8 cellular contexts compared by ENCODE assay signal in genomic region chr12:64626588-64626987, GRCh38. TPM values are rescaled to one million over a fixed set of nuclear protein-coding genes. Genes with fewer than 3 reads are reported as not detected.
A peak's percentile ranks its signal among the peaks of the same experiment; 100 is the strongest.
DNase-seq lines count a peak whose midpoint lies in the region; ATAC-seq, FAIRE-seq and TF ChIP-seq lines count a peak whose summit lies in the region.
"Not testable (repeated sequence)": the region's sequence is repeated elsewhere in the genome, so short reads cannot be mapped to it uniquely, and the experiment has no call there.

No MANE protein-coding gene starts in this region.

- not testable (repeated sequence) for H3K36me3 ChIP-seq in HEK293 (ENCODE audit: control insufficient read depth in 2 of 2, insufficient read depth in 1 of 2, low read length in 2 of 2); ascending aorta; endothelial cell of umbilical vein (ENCODE audit: control insufficient read depth in 2 of 2, extremely low read depth in 1 of 2, insufficient read depth in 2 of 2, low read length in 2 of 2); HepG2 (replicated peaks in 1 of 2; ENCODE audit: control insufficient read depth in 1 of 2, insufficient read depth in 2 of 2, low read length in 2 of 2); thoracic aorta

- POLR2A ChIA-PET in AG04450 (lab: Yijun Ruan, JAX) (interaction anchor here (0.7 kb wide), 1 partner anchor 29 kb away, joined by 3 read pairs; no protein-coding TSS in a partner anchor), HEK293 (lab: Yijun Ruan, JAX) (interaction anchor here (0.6 kb wide), 1 partner anchor 12 kb away, joined by 3 read pairs; no protein-coding TSS in a partner anchor), HepG2 (lab: Yijun Ruan, JAX) (interaction anchor here (1.9 kb wide), 1 partner anchor 16 kb away, joined by 23 read pairs; the partner anchor contains the start of gene RASSF3)
- POLR2A ChIA-PET in endothelial cell of umbilical vein (lab: Charles Lee): not testable (repeated sequence)

- not testable (repeated sequence) for TF ChIP-seq CTCF in AG04450 (IDR thresholded peaks at IDR 0.05; ENCODE audit: low read depth, low read length); HEK293 (tag by site-specific recombination; IDR thresholded peaks at IDR 0.05); ascending aorta (IDR thresholded peaks at IDR 0.05); endothelial cell of umbilical vein (IDR thresholded peaks at IDR 0.05; ENCODE audit: extremely low read depth in 1 of 2, insufficient read depth in 1 of 2, low read depth in 1 of 2, low read length in 2 of 2); HepG2 (CRISPR knock-in tag; IDR thresholded peaks at IDR 0.05); osteocyte (IDR thresholded peaks at IDR 0.05); thoracic aorta (IDR thresholded peaks at IDR 0.05)

- intact Hi-C loops in ascending aorta (cut with DNase I); endothelial cell of umbilical vein (cut with micrococcal nuclease): not testable (repeated sequence)
- intact Hi-C loops in HepG2 (cut with micrococcal nuclease; ENCODE audit: unreplicated experiment): loop anchor here (5.0 kb wide), 1 partner anchor 41 kb away; no protein-coding TSS in a partner anchor

- H3K4me3 ChIP-seq in AG04450 (ENCODE audit: low read depth, low read length); HEK293 (ENCODE audit: low read depth, low read length); ascending aorta; endothelial cell of umbilical vein (replicated peaks in 1 of 3; ENCODE audit: insufficient read depth in 1 of 3, low read depth in 1 of 3, low read length in 3 of 3); HepG2 (replicated peaks in 1 of 3; ENCODE audit: insufficient read depth in 1 of 3, low read depth in 2 of 3, low read length in 3 of 3); thoracic aorta: not testable (repeated sequence)

- TF ChIP-seq POLR2A in endothelial cell of umbilical vein (IDR thresholded peaks at IDR 0.05; ENCODE audit: low read depth, low read length); HepG2 (IDR thresholded peaks at IDR 0.05; ENCODE audit: insufficient read depth in 1 of 2, low read depth in 2 of 2, low read length in 2 of 2): not testable (repeated sequence)

- dilution Hi-C loops in endothelial cell of umbilical vein (cut with MboI; ENCODE audit: extremely low pct_ligation_motif_present, low sequenced_read_pairs): not testable (repeated sequence)

- not testable (repeated sequence) for H3K9me3 Mint-ChIP-seq in osteocyte (ENCODE audit: unreplicated experiment)

- WGBS in HepG2 (ENCODE audit: low lambda C conversion rate): 83% methylated on average over 1 of the region's 1 CpG

- not testable (repeated sequence) for H3K27me3 ChIP-seq in AG04450 (ENCODE audit: control insufficient read depth, insufficient read depth, low read length); ascending aorta; endothelial cell of umbilical vein (ENCODE audit: control insufficient read depth in 2 of 2, insufficient read depth in 2 of 2, low read length in 2 of 2); HepG2 (ENCODE audit: control insufficient read depth in 1 of 2, insufficient read depth in 2 of 2, low read length in 2 of 2); thoracic aorta (replicated peaks; ENCODE audit: insufficient read depth)

- peak overlapping the region; percentile 54 for H3K4me2 ChIP-seq in endothelial cell of umbilical vein (ENCODE audit: insufficient read depth, low read length)
- H3K4me2 ChIP-seq in HepG2 (ENCODE audit: low read depth, low read length): not testable (repeated sequence)

- not testable (repeated sequence) for H3K9me1 ChIP-seq in endothelial cell of umbilical vein (replicated peaks; ENCODE audit: control insufficient read depth, extremely low read depth, insufficient read depth, low read length)

- H3K4me3 Mint-ChIP-seq in T-helper 17 cell; osteocyte (ENCODE audit: unreplicated experiment): not testable (repeated sequence)

- H3K79me2 ChIP-seq in endothelial cell of umbilical vein (ENCODE audit: control insufficient read depth, insufficient read depth, low read length) (peaks cover 79% of the 10 kb centered on the region), HepG2 (ENCODE audit: insufficient read depth, low read length) (peaks cover 68% of the 10 kb centered on the region)

- CTCF ChIA-PET in AG04450 (lab: Charles Lee): interaction anchor here (1.3 kb wide), 1 partner anchor 77 kb away, joined by 6 read pairs; no protein-coding TSS in a partner anchor
- CTCF ChIA-PET in HEK293 (lab: Yijun Ruan, JAX): interaction anchor here (0.6 to 0.8 kb wide), 3 partner anchors 9 to 767 kb away, joined by 3 to 5 read pairs (median 5); no protein-coding TSS in a partner anchor
- CTCF ChIA-PET in endothelial cell of umbilical vein (lab: Charles Lee): interaction anchor here (0.7 to 2.7 kb wide), 7 partner anchors 15 to 77 kb away, joined by 3 to 12 read pairs (median 5); no protein-coding TSS in a partner anchor
- CTCF ChIA-PET in HepG2 (lab: Yijun Ruan, JAX; ENCODE audit: low intra/inter-chr PET ratio, low total read pairs): not testable (repeated sequence)

- not testable (repeated sequence) for H4K20me1 ChIP-seq in endothelial cell of umbilical vein (replicated peaks; ENCODE audit: control insufficient read depth, extremely low read depth, insufficient read depth, low read length); HepG2 (ENCODE audit: insufficient read depth, low read length)

- not testable (repeated sequence) for ATAC-seq in T-helper 17 cell; HepG2; thoracic aorta (ENCODE audit: insufficient number of reproducible peaks, low FRiP score, low read depth)

- TF ChIP-seq EP300 in HepG2 (IDR thresholded peaks at IDR 0.05; ENCODE audit: low read depth in 2 of 2, low read length in 2 of 2); HepG2 (CRISPR knock-in tag; IDR thresholded peaks at IDR 0.05; ENCODE audit: borderline replicate concordance): not testable (repeated sequence)

- not testable (repeated sequence) for H3K4me1 ChIP-seq in HEK293 (ENCODE audit: control insufficient read depth, insufficient read depth, low read length)
- peaks cover 18 to 70% of the 10 kb centered on the region in 2 donors for H3K4me1 ChIP-seq in ascending aorta
- peaks cover 61% of the 10 kb centered on the region for H3K4me1 ChIP-seq in endothelial cell of umbilical vein (ENCODE audit: control insufficient read depth, extremely low read depth, insufficient read depth, low read length)
- peaks cover 38% of the 10 kb centered on the region for H3K4me1 ChIP-seq in HepG2 (ENCODE audit: insufficient read depth, low read length)
- H3K4me1 ChIP-seq in thoracic aorta (ENCODE audit: control insufficient read depth in 1 of 2, low read depth in 2 of 2): peaks cover 64 to 99% of the 10 kb centered on the region in 2 donors

- not testable (repeated sequence) for FAIRE-seq in endothelial cell of umbilical vein (lab: Jason Lieb, UNC); HepG2 (lab: Jason Lieb, UNC)

- not testable (repeated sequence) for BruUV-seq in endothelial cell of umbilical vein (replicated peaks; lab: Mats Ljungman, UMichigan); HepG2 (replicated peaks; lab: Mats Ljungman, UMichigan)

- H3K4me1 Mint-ChIP-seq in T-helper 17 cell (peaks cover 45% of the 10 kb centered on the region), osteocyte (ENCODE audit: unreplicated experiment) (peaks cover 49% of the 10 kb centered on the region)

- H3K27ac Mint-ChIP-seq in T-helper 17 cell (peak overlapping the region; percentile 78), osteocyte (ENCODE audit: unreplicated experiment) (peak overlapping the region; percentile 58)

- H3K27me3 Mint-ChIP-seq in T-helper 17 cell; osteocyte (ENCODE audit: unreplicated experiment): not testable (repeated sequence)

- H3K36me3 Mint-ChIP-seq in T-helper 17 cell (ENCODE audit: low read depth); osteocyte (ENCODE audit: unreplicated experiment): not testable (repeated sequence)

- peak overlapping the region; percentile 14 for H3K9ac ChIP-seq in endothelial cell of umbilical vein (replicated peaks; ENCODE audit: extremely low read depth, insufficient read depth, low read length)
- not testable (repeated sequence) for H3K9ac ChIP-seq in HepG2 (ENCODE audit: insufficient read depth, low read depth, low read length)

- not testable (repeated sequence) for DNase-seq in AG04450 (ENCODE audit: low read depth, low spot score); T-helper 17 cell; ascending aorta (ENCODE audit: low spot score in 2 of 2); endothelial cell of umbilical vein (ENCODE audit: low read depth, low spot score); HepG2 (ENCODE audit: low spot score); osteocyte (ENCODE audit: extremely low spot score, unreplicated experiment); thoracic aorta (ENCODE audit: low spot score)

- not testable (repeated sequence) for TF ChIP-seq RAD21 in HepG2 (CRISPR knock-in tag; IDR thresholded peaks at IDR 0.05)

- H3K27ac ChIP-seq in AG04450 (ENCODE audit: low read depth, low read length): peak overlapping the region; percentile 97
- not testable (repeated sequence) for H3K27ac ChIP-seq in HEK293 (ENCODE audit: extremely low read depth, low read depth, low read length); HepG2 (ENCODE audit: extremely low read length, insufficient read depth, low read length)
- peak overlapping the region; percentile 89 to 93 for H3K27ac ChIP-seq in ascending aorta
- peak overlapping the region; percentile 89 for H3K27ac ChIP-seq in endothelial cell of umbilical vein (ENCODE audit: insufficient read depth, low read depth, low read length)
- H3K27ac ChIP-seq in thoracic aorta: peak overlapping the region; percentile 80 to 87

- H2AFZ ChIP-seq in endothelial cell of umbilical vein (ENCODE audit: low read depth, low read length); HepG2 (ENCODE audit: low read length): not testable (repeated sequence)

- not testable (repeated sequence) for H3K9me3 ChIP-seq in AG04450 (ENCODE audit: control insufficient read depth, insufficient read depth, low read length); HEK293 (ENCODE audit: control insufficient read depth, insufficient read depth, low read depth, low read length); T-helper 17 cell (ENCODE audit: control insufficient read depth, low read length, poor library complexity, severe bottlenecking); ascending aorta; endothelial cell of umbilical vein (replicated peaks; ENCODE audit: control insufficient read depth, insufficient read depth, low read length); HepG2 (ENCODE audit: low read length); thoracic aorta

- in situ Hi-C loops in HepG2 (cut with HindIII; ENCODE audit: extremely low pct_ligation_motif_present, low pct_unique_long_range_greater_than_20kb): not testable (repeated sequence)

RNA-seq across cellular contexts. Expression of gene RASSF3, which starts 16.3 kb away (rescaled TPM):
- polyA plus RNA-seq in AG04450 (2011; rRNA removed) (46.7 and 49.8 TPM in 2 replicates), endothelial cell of umbilical vein (16.8 and 20.2 TPM in 2 replicates), HepG2 (2011; rRNA removed) (15.4 and 15.5 TPM in 2 replicates)
- polyA minus RNA-seq in AG04450 (2011; rRNA and poly(A)+ RNA removed): 86.4 and 86.8 TPM in 2 replicates
- total RNA-seq in T-helper 17 cell (100 to 1,000 TPM; 114 to 116 TPM), ascending aorta (79.6 TPM), endothelial cell of umbilical vein (60.0 and 60.8 TPM in 2 replicates), HepG2 (2016; rRNA removed; fragmentation: Illumina TruSeq; extraction: Trizol) (16.0 and 21.3 TPM in 2 replicates), osteocyte (27.0 and 29.0 TPM in 2 replicates), thoracic aorta (100 to 1,000 TPM; 126 to 149 TPM)
- polyA plus RNA-seq in endothelial cell of umbilical vein (2011; cell fraction: cytosol; rRNA removed): 24.4 and 24.6 TPM in 2 replicates
- polyA plus RNA-seq in endothelial cell of umbilical vein (2011; cell fraction: nucleus; rRNA removed): 18.0 and 20.9 TPM in 2 replicates
- 42.8 and 47.2 TPM in 2 replicates for polyA plus RNA-seq in endothelial cell of umbilical vein (2012)
- 44.7 and 53.7 TPM in 2 replicates for polyA minus RNA-seq in endothelial cell of umbilical vein
- polyA minus RNA-seq in endothelial cell of umbilical vein (2011; cell fraction: cytosol; rRNA and poly(A)+ RNA removed): 20.9 TPM
- 11.6 and 16.9 TPM in 2 replicates for polyA minus RNA-seq in endothelial cell of umbilical vein (2011; cell fraction: nucleus; rRNA and poly(A)+ RNA removed)
- 6.2 and 7.7 TPM in 2 replicates for total RNA-seq in HepG2 (2016; cell fraction: cytosol; rRNA removed; fragmentation: Illumina TruSeq; extraction: Trizol; ENCODE audit: low read depth)
- total RNA-seq in HepG2 (2016; cell fraction: insoluble cytoplasmic fraction; rRNA removed; fragmentation: Illumina TruSeq; extraction: Trizol): 13.2 and 20.1 TPM in 2 replicates
- total RNA-seq in HepG2 (2016; cell fraction: membrane; rRNA removed; fragmentation: Illumina TruSeq; extraction: Trizol): 25.5 and 26.0 TPM in 2 replicates
- total RNA-seq in HepG2 (2016; cell fraction: nucleus; rRNA removed; fragmentation: Illumina TruSeq; extraction: Trizol): 9.1 and 10.8 TPM in 2 replicates
- 9.8 and 10.9 TPM in 2 replicates for polyA plus RNA-seq in HepG2 (2011; cell fraction: cytosol; rRNA removed)
- 3.9 and 5.1 TPM in 2 replicates for polyA plus RNA-seq in HepG2 (2011; cell fraction: nucleus; rRNA removed)
- 7.1 and 11.1 TPM in 2 replicates for polyA plus RNA-seq in HepG2 (2012)
- 3.6 and 3.9 TPM in 2 replicates for polyA plus RNA-seq in HepG2 (2016; cell fraction: cytosol; fragmentation: Illumina TruSeq; extraction: Trizol; ENCODE audit: low read depth)
- 19.9 and 21.9 TPM in 2 replicates for polyA plus RNA-seq in HepG2 (2016; cell fraction: insoluble cytoplasmic fraction; fragmentation: Illumina TruSeq; extraction: Trizol; ENCODE audit: low read depth)
- 16.4 and 17.1 TPM in 2 replicates for polyA plus RNA-seq in HepG2 (2016; cell fraction: membrane; fragmentation: Illumina TruSeq; extraction: Trizol; ENCODE audit: low read depth)
- 13.2 and 13.5 TPM in 2 replicates for polyA plus RNA-seq in HepG2 (2016; cell fraction: nucleus; fragmentation: Illumina TruSeq; extraction: Trizol; ENCODE audit: insufficient read depth, low read depth)
- 37.6 and 54.4 TPM in 2 replicates for polyA minus RNA-seq in HepG2 (2011; rRNA and poly(A)+ RNA removed; ENCODE audit: low replicate concordance)
- 13.6 and 15.4 TPM in 2 replicates for polyA minus RNA-seq in HepG2 (2011; cell fraction: cytosol; rRNA and poly(A)+ RNA removed)
- 9.4 and 9.9 TPM in 2 replicates for polyA minus RNA-seq in HepG2 (2011; cell fraction: nucleus; rRNA and poly(A)+ RNA removed)
